8 cellular contexts compared by ENCODE assay signal in the genomic region with DNA sequence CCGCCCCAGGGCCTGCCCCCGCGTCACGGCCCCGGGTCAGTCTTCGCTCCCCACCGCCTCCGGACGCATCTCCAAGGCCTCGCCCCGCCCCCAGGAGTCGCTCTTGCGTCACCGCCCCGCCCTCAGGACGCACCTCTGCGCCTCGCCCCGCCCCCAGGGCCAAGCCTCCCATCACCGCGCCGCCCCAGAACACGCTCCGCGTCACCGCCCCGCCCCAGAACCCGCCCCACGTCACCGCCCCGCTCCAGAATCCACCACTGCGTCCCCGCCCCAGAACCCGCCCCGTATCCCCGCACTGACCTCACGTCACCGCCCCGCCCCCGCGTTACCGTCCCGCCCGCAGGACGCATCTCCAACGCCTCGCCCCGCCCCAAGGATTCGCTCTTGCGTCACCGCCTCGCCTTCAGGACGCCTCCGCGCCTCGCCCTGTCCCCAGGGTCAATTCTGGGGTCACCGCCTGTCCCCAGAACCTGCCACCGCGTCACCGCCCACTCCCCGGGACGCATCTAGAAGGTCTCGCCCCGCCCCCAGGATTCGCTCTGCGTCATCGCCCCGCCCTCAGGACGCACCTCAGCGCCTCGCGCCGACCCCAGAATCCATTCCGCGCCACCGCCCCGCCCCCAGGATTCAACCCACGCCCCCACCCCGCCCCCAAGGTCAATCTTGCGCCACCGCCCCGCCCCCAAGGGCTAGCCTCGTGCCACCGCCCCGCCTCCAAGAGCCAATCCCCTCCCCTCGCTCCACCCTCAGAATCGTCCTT. TPM values are rescaled to one million over a fixed set of nuclear protein-coding genes. Genes with fewer than 3 reads are reported as not detected.
DNase-seq lines count a peak whose midpoint lies in the region; ATAC-seq, FAIRE-seq and TF ChIP-seq lines count a peak whose summit lies in the region.

No MANE protein-coding gene starts in this region.

- peaks cover 10% of the 10 kb centered on the region for H3K36me3 Mint-ChIP-seq in dendritic cell treated with granulocyte-macrophage colony-stimulating factor and Interleukin-4, amounts not matched to agents 40 ng/mL and 50 ng/mL, for 4 days (ENCODE audit: low read depth)

- H3K27ac Mint-ChIP-seq in dendritic cell treated with granulocyte-macrophage colony-stimulating factor and Interleukin-4, amounts not matched to agents 40 ng/mL and 50 ng/mL, for 4 days, result peak overlapping the region; percentile 96

- BruUV-seq in HepG2 (replicated peaks; lab: Mats Ljungman, UMichigan), result no TSS peak

- no peak for TF ChIP-seq RAD21 in HepG2 (CRISPR knock-in tag; IDR thresholded peaks at IDR 0.05)

- H3K4me3 Mint-ChIP-seq in dendritic cell treated with granulocyte-macrophage colony-stimulating factor and Interleukin-4, amounts not matched to agents 40 ng/mL and 50 ng/mL, for 4 days, result peak overlapping the region; percentile 84

- intact Hi-C loops in dendritic cell treated with granulocyte-macrophage colony-stimulating factor and Interleukin-4, amounts not matched to agents 40 ng/mL and 50 ng/mL, for 4 days (cut with micrococcal nuclease), result loop anchor here (5.0 to 10.0 kb wide), 2 partner anchors 93 to 160 kb away; a partner anchor contains a TSS
- intact Hi-C loops in HepG2 (cut with micrococcal nuclease; ENCODE audit: unreplicated experiment), result loop anchor here (10.0 kb wide), 1 partner anchor 80 kb away; no protein-coding TSS in a partner anchor

- FAIRE-seq in HepG2 (lab: Jason Lieb, UNC), result peak; percentile 88

- peaks cover 48% of the 10 kb centered on the region for H3K4me1 Mint-ChIP-seq in dendritic cell treated with granulocyte-macrophage colony-stimulating factor and Interleukin-4, amounts not matched to agents 40 ng/mL and 50 ng/mL, for 4 days (ENCODE audit: low read depth)

- no peak overlapping the region for H2AFZ ChIP-seq in HepG2 (ENCODE audit: low read length)

- peaks cover 19% of the 10 kb centered on the region for H3K79me2 ChIP-seq in HepG2 (ENCODE audit: insufficient read depth, low read length)

- H3K9me3 Mint-ChIP-seq in dendritic cell treated with granulocyte-macrophage colony-stimulating factor and Interleukin-4, amounts not matched to agents 40 ng/mL and 50 ng/mL, for 4 days, result no peaks in the 10 kb centered on the region

- H3K4me2 ChIP-seq in BLaER1 (no peak overlapping the region), HepG2 (ENCODE audit: low read depth, low read length) (peak overlapping the region; percentile 32; the same call in 1 of the 2 replicates)

- DNase-seq in NCI-H748 (lab: John Stamatoyannopoulos, UW; ENCODE audit: unreplicated experiment) (peak; percentile 97), HepG2 (ENCODE audit: low spot score) (peak; percentile 90)
- DNase-seq in activated CD4-positive, alpha-beta T cell treated with anti-CD3 and anti-CD28 coated beads, Interleukin-2, amount 50 U/mL, for 4 hours, result peak; percentile 100
- peak; percentile 100 for DNase-seq in stimulated activated CD4-positive, alpha-beta T cell treated with anti-CD3 and anti-CD28 coated beads, Interleukin-2, amount 100 ng/mL, for 48 hours

- H3K4me1 ChIP-seq in BLaER1 (peaks cover 45% of the 10 kb centered on the region), HepG2 (ENCODE audit: insufficient read depth, low read length) (peaks cover 42% of the 10 kb centered on the region)

- peak; percentile 47 for ATAC-seq in GM19395 (IDR thresholded peaks at IDR 0.05; ENCODE audit: unreplicated experiment)
- ATAC-seq in HG03558 (IDR thresholded peaks at IDR 0.05; ENCODE audit: extremely low read depth, unreplicated experiment), result peak; percentile 20
- peak; percentile 26 for ATAC-seq in HepG2

- in situ Hi-C loops in HepG2 (cut with HindIII; ENCODE audit: extremely low pct_ligation_motif_present, low pct_unique_long_range_greater_than_20kb), result no loop called here

- CTCF ChIA-PET in HepG2 (lab: Yijun Ruan, JAX; ENCODE audit: low intra/inter-chr PET ratio, low total read pairs), result no interaction called here

- H3K9me3 ChIP-seq in BLaER1, result no peaks in the 10 kb centered on the region
- no peaks in the 10 kb centered on the region for H3K9me3 ChIP-seq in HepG2 (ENCODE audit: low read length)

- no peaks in the 10 kb centered on the region for H3K27me3 Mint-ChIP-seq in dendritic cell treated with granulocyte-macrophage colony-stimulating factor and Interleukin-4, amounts not matched to agents 40 ng/mL and 50 ng/mL, for 4 days

- TF ChIP-seq CTCF in HepG2 (CRISPR knock-in tag; IDR thresholded peaks at IDR 0.05), result no peak

- POLR2A ChIA-PET in HepG2 (lab: Yijun Ruan, JAX), result interaction anchor here (0.6 to 0.8 kb wide), 3 partner anchors 14 to 93 kb away, joined by 3 to 5 read pairs (median 3); a partner anchor contains a TSS

- peak overlapping the region; percentile 80 for H3K9ac ChIP-seq in BLaER1
- H3K9ac ChIP-seq in HepG2 (ENCODE audit: insufficient read depth, low read depth, low read length), result peak overlapping the region; percentile 86

- H3K36me3 ChIP-seq in BLaER1, result peaks cover 3% of the 10 kb centered on the region; the same call in 1 of the 2 replicates
- H3K36me3 ChIP-seq in HepG2 (replicated peaks in 1 of 2; ENCODE audit: control insufficient read depth in 1 of 2, insufficient read depth in 2 of 2, low read length in 2 of 2), result no peaks in the 10 kb centered on the region

- H3K4me3 ChIP-seq in BLaER1 (peak overlapping the region; percentile 65), HepG2 (replicated peaks in 1 of 3; ENCODE audit: insufficient read depth in 1 of 3, low read depth in 2 of 3, low read length in 3 of 3) (peak overlapping the region; percentile 51 to 97 (median 83); a peak in 5 of 6 replicates)

- H3K27ac ChIP-seq in BLaER1 (peak overlapping the region; percentile 85), HepG2 (ENCODE audit: extremely low read length, insufficient read depth, low read length) (peak overlapping the region; percentile 91)

- WGBS in HepG2 (ENCODE audit: low lambda C conversion rate), result 0% methylated on average over 25 of the region's 87 CpGs

- TF ChIP-seq EP300 in HepG2 (IDR thresholded peaks at IDR 0.05; ENCODE audit: low read depth in 2 of 2, low read length in 2 of 2), result no peak
- TF ChIP-seq EP300 in HepG2 (CRISPR knock-in tag; IDR thresholded peaks at IDR 0.05; ENCODE audit: borderline replicate concordance), result no peak

- H4K20me1 ChIP-seq in BLaER1 (peaks cover 13% of the 10 kb centered on the region), HepG2 (ENCODE audit: insufficient read depth, low read length) (peaks cover 4% of the 10 kb centered on the region; the same call in 1 of the 2 replicates)

- H3K27me3 ChIP-seq in BLaER1, result no peaks in the 10 kb centered on the region
- H3K27me3 ChIP-seq in HepG2 (ENCODE audit: control insufficient read depth in 1 of 2, insufficient read depth in 2 of 2, low read length in 2 of 2), result no peaks in the 10 kb centered on the region; a peak in 1 of 5 replicates

- no peak; a peak in 1 of 4 replicates for TF ChIP-seq POLR2A in HepG2 (IDR thresholded peaks at IDR 0.05; ENCODE audit: insufficient read depth in 1 of 2, low read depth in 2 of 2, low read length in 2 of 2)

RNA-seq across cellular contexts. Expression of a gene that starts 0.4 kb away (rescaled TPM):
- 8.5 and 12.3 TPM in 2 replicates for total RNA-seq in HepG2 (2016; rRNA removed; fragmentation: Illumina TruSeq; extraction: Trizol)
- 1.1 and 1.3 TPM in 2 replicates for total RNA-seq in HepG2 (2016; cell fraction: cytosol; rRNA removed; fragmentation: Illumina TruSeq; extraction: Trizol; ENCODE audit: low read depth)
- 10.1 and 11.4 TPM in 2 replicates for total RNA-seq in HepG2 (2016; cell fraction: insoluble cytoplasmic fraction; rRNA removed; fragmentation: Illumina TruSeq; extraction: Trizol)
- 3.7 and 4.1 TPM in 2 replicates for total RNA-seq in HepG2 (2016; cell fraction: membrane; rRNA removed; fragmentation: Illumina TruSeq; extraction: Trizol)
- 4.9 and 5.2 TPM in 2 replicates for total RNA-seq in HepG2 (2016; cell fraction: nucleus; rRNA removed; fragmentation: Illumina TruSeq; extraction: Trizol)
- polyA plus RNA-seq in HepG2 (2011; rRNA removed), result 11.5 and 13.1 TPM in 2 replicates
- 10.4 and 11.1 TPM in 2 replicates for polyA plus RNA-seq in HepG2 (2011; cell fraction: cytosol; rRNA removed)
- 24.0 and 32.3 TPM in 2 replicates for polyA plus RNA-seq in HepG2 (2011; cell fraction: nucleus; rRNA removed)
- polyA plus RNA-seq in HepG2 (2012), result 4.9 and 7.1 TPM in 2 replicates
- polyA plus RNA-seq in HepG2 (2016; cell fraction: cytosol; fragmentation: Illumina TruSeq; extraction: Trizol; ENCODE audit: low read depth), result 1.5 and 1.9 TPM in 2 replicates
- 11.9 and 12.9 TPM in 2 replicates for polyA plus RNA-seq in HepG2 (2016; cell fraction: insoluble cytoplasmic fraction; fragmentation: Illumina TruSeq; extraction: Trizol; ENCODE audit: low read depth)
- polyA plus RNA-seq in HepG2 (2016; cell fraction: membrane; fragmentation: Illumina TruSeq; extraction: Trizol; ENCODE audit: low read depth), result 3.7 and 4.2 TPM in 2 replicates
- polyA plus RNA-seq in HepG2 (2016; cell fraction: nucleus; fragmentation: Illumina TruSeq; extraction: Trizol; ENCODE audit: insufficient read depth, low read depth), result 12.8 and 13.5 TPM in 2 replicates
- polyA minus RNA-seq in HepG2 (2011; rRNA and poly(A)+ RNA removed; ENCODE audit: low replicate concordance), result 14.4 and 219 TPM in 2 replicates
- 6.1 and 6.7 TPM in 2 replicates for polyA minus RNA-seq in HepG2 (2011; cell fraction: cytosol; rRNA and poly(A)+ RNA removed)
- polyA minus RNA-seq in HepG2 (2011; cell fraction: nucleus; rRNA and poly(A)+ RNA removed), result 5.2 and 6.5 TPM in 2 replicates

RNA-seq across cellular contexts. Expression of a gene that starts 2.2 kb away (rescaled TPM):
- 10.7 and 15.4 TPM in 2 replicates for total RNA-seq in HepG2 (2016; rRNA removed; fragmentation: Illumina TruSeq; extraction: Trizol)
- 7.3 and 7.8 TPM in 2 replicates for total RNA-seq in HepG2 (2016; cell fraction: cytosol; rRNA removed; fragmentation: Illumina TruSeq; extraction: Trizol; ENCODE audit: low read depth)
- 7.8 and 13.6 TPM in 2 replicates for total RNA-seq in HepG2 (2016; cell fraction: insoluble cytoplasmic fraction; rRNA removed; fragmentation: Illumina TruSeq; extraction: Trizol)
- total RNA-seq in HepG2 (2016; cell fraction: membrane; rRNA removed; fragmentation: Illumina TruSeq; extraction: Trizol), result 5.1 and 5.5 TPM in 2 replicates
- total RNA-seq in HepG2 (2016; cell fraction: nucleus; rRNA removed; fragmentation: Illumina TruSeq; extraction: Trizol), result 15.6 and 16.7 TPM in 2 replicates
- polyA plus RNA-seq in HepG2 (2011; rRNA removed), result 11.4 and 11.7 TPM in 2 replicates
- 3.9 and 5.8 TPM in 2 replicates for polyA plus RNA-seq in HepG2 (2011; cell fraction: cytosol; rRNA removed)
- 7.8 and 8.8 TPM in 2 replicates for polyA plus RNA-seq in HepG2 (2011; cell fraction: nucleus; rRNA removed)
- 12.0 and 15.5 TPM in 2 replicates for polyA plus RNA-seq in HepG2 (2012)
- polyA plus RNA-seq in HepG2 (2016; cell fraction: cytosol; fragmentation: Illumina TruSeq; extraction: Trizol; ENCODE audit: low read depth), result 0.53 and 0.67 TPM in 2 replicates
- polyA plus RNA-seq in HepG2 (2016; cell fraction: insoluble cytoplasmic fraction; fragmentation: Illumina TruSeq; extraction: Trizol; ENCODE audit: low read depth), result 6.7 and 7.3 TPM in 2 replicates
- polyA plus RNA-seq in HepG2 (2016; cell fraction: membrane; fragmentation: Illumina TruSeq; extraction: Trizol; ENCODE audit: low read depth), result 1.7 and 3.2 TPM in 2 replicates
- polyA plus RNA-seq in HepG2 (2016; cell fraction: nucleus; fragmentation: Illumina TruSeq; extraction: Trizol; ENCODE audit: insufficient read depth, low read depth), result 19.2 and 21.4 TPM in 2 replicates
- 20.6 and 25.6 TPM in 2 replicates for polyA minus RNA-seq in HepG2 (2011; rRNA and poly(A)+ RNA removed; ENCODE audit: low replicate concordance)
- 12.1 and 19.7 TPM in 2 replicates for polyA minus RNA-seq in HepG2 (2011; cell fraction: cytosol; rRNA and poly(A)+ RNA removed)
- polyA minus RNA-seq in HepG2 (2011; cell fraction: nucleus; rRNA and poly(A)+ RNA removed), result 14.9 and 20.4 TPM in 2 replicates

RNA-seq across cellular contexts. Expression of a gene that starts 48.6 kb away (rescaled TPM):
- not detected in 2 replicates for total RNA-seq in HepG2 (2016; rRNA removed; fragmentation: Illumina TruSeq; extraction: Trizol)
- not detected in 2 replicates for total RNA-seq in HepG2 (2016; cell fraction: cytosol; rRNA removed; fragmentation: Illumina TruSeq; extraction: Trizol; ENCODE audit: low read depth)
- total RNA-seq in HepG2 (2016; cell fraction: insoluble cytoplasmic fraction; rRNA removed; fragmentation: Illumina TruSeq; extraction: Trizol), result not detected in 2 replicates
- not detected in 2 replicates for total RNA-seq in HepG2 (2016; cell fraction: membrane; rRNA removed; fragmentation: Illumina TruSeq; extraction: Trizol)
- total RNA-seq in HepG2 (2016; cell fraction: nucleus; rRNA removed; fragmentation: Illumina TruSeq; extraction: Trizol), result not detected in 2 replicates
- polyA plus RNA-seq in HepG2 (2011; rRNA removed), result not detected in 2 replicates
- polyA plus RNA-seq in HepG2 (2011; cell fraction: cytosol; rRNA removed), result not detected in 2 replicates
- not detected in 2 replicates for polyA plus RNA-seq in HepG2 (2011; cell fraction: nucleus; rRNA removed)
- not detected in 2 replicates for polyA plus RNA-seq in HepG2 (2012)
- polyA plus RNA-seq in HepG2 (2016; cell fraction: cytosol; fragmentation: Illumina TruSeq; extraction: Trizol; ENCODE audit: low read depth), result not detected in 2 replicates
- polyA plus RNA-seq in HepG2 (2016; cell fraction: insoluble cytoplasmic fraction; fragmentation: Illumina TruSeq; extraction: Trizol; ENCODE audit: low read depth), result not detected in 2 replicates
- not detected in 2 replicates for polyA plus RNA-seq in HepG2 (2016; cell fraction: membrane; fragmentation: Illumina TruSeq; extraction: Trizol; ENCODE audit: low read depth)
- polyA plus RNA-seq in HepG2 (2016; cell fraction: nucleus; fragmentation: Illumina TruSeq; extraction: Trizol; ENCODE audit: insufficient read depth, low read depth), result not detected in 2 replicates
- polyA minus RNA-seq in HepG2 (2011; rRNA and poly(A)+ RNA removed; ENCODE audit: low replicate concordance), result not detected in 2 replicates
- not detected in 2 replicates for polyA minus RNA-seq in HepG2 (2011; cell fraction: cytosol; rRNA and poly(A)+ RNA removed)
- polyA minus RNA-seq in HepG2 (2011; cell fraction: nucleus; rRNA and poly(A)+ RNA removed), result not detected in 2 replicates

Comparison
In these comparisons a context has a peak if more than half of its experiments do, and no peak if none do; other contexts are left out.
1. Peak in every context shown above with its lines: DNase-seq, ATAC-seq, H3K4me3 ChIP-seq and H3K27ac ChIP-seq.